8 cellular contexts compared by ENCODE assay signal in the genomic region with DNA sequence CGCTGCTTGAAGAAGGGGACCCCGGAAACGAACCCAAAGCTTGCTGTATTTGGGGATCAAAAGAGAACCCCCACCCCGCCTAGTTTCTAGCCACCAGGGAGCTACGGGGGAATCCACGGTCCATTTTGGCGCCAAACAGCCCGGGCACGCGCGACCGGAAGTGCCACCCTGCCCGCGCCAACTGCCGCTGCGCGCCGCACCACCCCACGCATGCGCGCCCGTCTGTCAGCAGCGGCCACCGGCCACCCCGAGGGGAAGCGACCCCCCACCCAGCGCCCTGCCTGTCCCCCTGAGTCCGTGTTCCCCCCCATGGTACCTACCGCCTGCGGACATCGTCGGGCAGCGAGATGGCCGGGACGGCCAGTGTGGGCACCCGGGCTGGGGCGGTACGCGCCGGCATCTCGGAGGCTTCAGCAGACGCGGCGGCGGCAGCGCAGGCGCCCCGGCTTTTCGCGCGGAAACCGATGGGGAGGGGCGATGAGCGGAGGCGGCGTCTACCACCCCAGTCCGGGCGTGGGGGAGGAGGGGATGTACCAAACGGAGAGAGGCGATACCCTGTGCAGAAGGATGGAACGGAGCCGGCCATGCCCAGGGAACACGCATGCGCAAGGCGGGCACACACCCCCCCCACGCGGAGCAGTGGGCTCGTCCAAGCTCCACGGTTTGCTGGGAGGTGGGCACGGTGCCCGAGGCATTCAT. TPM values are rescaled to one million over a fixed set of nuclear protein-coding genes. Genes with fewer than 3 reads are reported as not detected.
DNase-seq lines count a peak whose midpoint lies in the region; ATAC-seq, FAIRE-seq and TF ChIP-seq lines count a peak whose summit lies in the region.

TSS of gene DNMT1 (minus strand) at position 454 of the 699 bp plus-strand sequence. CDS start at position 400, 54 bp downstream.

- in situ Hi-C loops in ACHN (cut with HindIII; ENCODE audit: low pct_ligation_motif_present, low pct_unique_long_range_greater_than_20kb, low sequenced_read_pairs), result no loop called here

- DNase-seq in ACHN (peak; percentile 93), NCI-H226 (peak; percentile 92), WTC11 (ENCODE audit: low spot score) (peak; percentile 97), bronchial epithelial cell (ENCODE audit: low read depth) (peak; percentile 83), iPS-NIHi7 (ENCODE audit: extremely low spot score) (peak; percentile 100), smooth muscle cell (lab: John Stamatoyannopoulos, UW; ENCODE audit: unreplicated experiment) (peak; percentile 96)

- CTCF ChIA-PET in WTC11 (lab: Charles Lee), result interaction anchor here (1.0 to 3.2 kb wide), 5 partner anchors 34 to 222 kb away, joined by 3 to 25 read pairs (median 4); partner anchors contain the start of genes ICAM1 and ICAM5

- no peaks in the 10 kb centered on the region for H3K9me3 Mint-ChIP-seq in WTC11

- POLR2A ChIA-PET in WTC11 (lab: Charles Lee), result interaction anchor here (0.5 to 0.8 kb wide), 3 partner anchors 73 to 209 kb away, joined by 3 to 5 read pairs (median 4); partner anchors contain the start of gene CDC37

- under 1% methylated on average over 62 of the region's 71 CpGs for WGBS in smooth muscle cell (ENCODE audit: low lambda C conversion rate)

- H3K4me1 Mint-ChIP-seq in WTC11, result peaks cover 8% of the 10 kb centered on the region

- H3K27me3 ChIP-seq in bronchial epithelial cell (ENCODE audit: control insufficient read depth, insufficient read depth, low read length) (no peaks in the 10 kb centered on the region), smooth muscle cell (ENCODE audit: low read depth) (no peaks in the 10 kb centered on the region)

- H3K9ac ChIP-seq in smooth muscle cell (ENCODE audit: low read depth), result peak within 1 kb of the TSS; percentile 47

- TF ChIP-seq CTCF in WTC11 (IDR thresholded peaks at IDR 0.05) (no peak), bronchial epithelial cell (IDR thresholded peaks at IDR 0.05; ENCODE audit: insufficient read depth, low read length, severe bottlenecking) (no peak), smooth muscle cell (IDR thresholded peaks at IDR 0.05; ENCODE audit: borderline replicate concordance, insufficient read depth, poor library complexity, severe bottlenecking) (no peak)

- ATAC-seq in GM18870 (IDR thresholded peaks at IDR 0.05; ENCODE audit: unreplicated experiment) (peak; percentile 59), HG03139 (IDR thresholded peaks at IDR 0.05; ENCODE audit: unreplicated experiment) (peak; percentile 78), WTC11 (peak; percentile 98)

- H3K4me3 ChIP-seq in bronchial epithelial cell (ENCODE audit: low read depth, low read length) (peak within 1 kb of the TSS; percentile 82), smooth muscle cell (peak within 1 kb of the TSS; percentile 85)

- no peak for FAIRE-seq in bronchial epithelial cell (lab: Jason Lieb, UNC)

- no peaks in the 10 kb centered on the region for H3K9me3 ChIP-seq in smooth muscle cell (replicated peaks; ENCODE audit: low read depth)

- H3K27ac ChIP-seq in smooth muscle cell (ENCODE audit: low read depth), result peak within 1 kb of the TSS; percentile 39

- no peaks in the 10 kb centered on the region for H3K27me3 Mint-ChIP-seq in WTC11 (ENCODE audit: low read depth)

- peaks cover 47% of the 10 kb centered on the region for H3K79me2 ChIP-seq in smooth muscle cell (ENCODE audit: low read depth)

- H3K36me3 ChIP-seq in bronchial epithelial cell (ENCODE audit: control insufficient read depth, insufficient read depth, low read length) (no peaks in the 10 kb centered on the region), smooth muscle cell (ENCODE audit: low read depth) (no peaks in the 10 kb centered on the region)

- H3F3A ChIP-seq in smooth muscle cell (ENCODE audit: low read depth), result peaks cover 4% of the 10 kb centered on the region

- peaks cover 10% of the 10 kb centered on the region for H3K4me1 ChIP-seq in smooth muscle cell (ENCODE audit: low read depth)

- H4K20me1 ChIP-seq in smooth muscle cell (ENCODE audit: low read depth), result peaks cover 19% of the 10 kb centered on the region

- H3K4me3 Mint-ChIP-seq in WTC11, result peak within 1 kb of the TSS; percentile 94

- H3K27ac Mint-ChIP-seq in WTC11, result peak within 1 kb of the TSS; percentile 85

- H2AFZ ChIP-seq in smooth muscle cell (ENCODE audit: low read depth), result peak within 1 kb of the TSS; percentile 70

- no peaks in the 10 kb centered on the region; the same call in 1 of the 2 replicates for H3K36me3 Mint-ChIP-seq in WTC11

- peak within 1 kb of the TSS; percentile 91 for H3K4me2 ChIP-seq in smooth muscle cell

TF ChIP-seq in WTC11, 78 proteins besides CTCF, POLR2A, EP300 and RAD21 (continues in another document):
- peak; percentile 89 for TF ChIP-seq ZBTB21 (CRISPR knock-in tag; IDR thresholded peaks at IDR 0.05; ENCODE audit: borderline replicate concordance)
- TF ChIP-seq, protein P1, sequence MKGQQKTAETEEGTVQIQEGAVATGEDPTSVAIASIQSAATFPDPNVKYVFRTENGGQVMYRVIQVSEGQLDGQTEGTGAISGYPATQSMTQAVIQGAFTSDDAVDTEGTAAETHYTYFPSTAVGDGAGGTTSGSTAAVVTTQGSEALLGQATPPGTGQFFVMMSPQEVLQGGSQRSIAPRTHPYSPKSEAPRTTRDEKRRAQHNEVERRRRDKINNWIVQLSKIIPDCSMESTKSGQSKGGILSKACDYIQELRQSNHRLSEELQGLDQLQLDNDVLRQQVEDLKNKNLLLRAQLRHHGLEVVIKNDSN (CRISPR knock-in tag; IDR thresholded peaks at IDR 0.05), result no peak; the same call in 1 of the 2 replicates
- TF ChIP-seq RELA (CRISPR knock-in tag; IDR thresholded peaks at IDR 0.05; ENCODE audit: borderline replicate concordance), result peak; percentile 50; the same call in 1 of the 2 replicates
- TF ChIP-seq, protein P2, sequence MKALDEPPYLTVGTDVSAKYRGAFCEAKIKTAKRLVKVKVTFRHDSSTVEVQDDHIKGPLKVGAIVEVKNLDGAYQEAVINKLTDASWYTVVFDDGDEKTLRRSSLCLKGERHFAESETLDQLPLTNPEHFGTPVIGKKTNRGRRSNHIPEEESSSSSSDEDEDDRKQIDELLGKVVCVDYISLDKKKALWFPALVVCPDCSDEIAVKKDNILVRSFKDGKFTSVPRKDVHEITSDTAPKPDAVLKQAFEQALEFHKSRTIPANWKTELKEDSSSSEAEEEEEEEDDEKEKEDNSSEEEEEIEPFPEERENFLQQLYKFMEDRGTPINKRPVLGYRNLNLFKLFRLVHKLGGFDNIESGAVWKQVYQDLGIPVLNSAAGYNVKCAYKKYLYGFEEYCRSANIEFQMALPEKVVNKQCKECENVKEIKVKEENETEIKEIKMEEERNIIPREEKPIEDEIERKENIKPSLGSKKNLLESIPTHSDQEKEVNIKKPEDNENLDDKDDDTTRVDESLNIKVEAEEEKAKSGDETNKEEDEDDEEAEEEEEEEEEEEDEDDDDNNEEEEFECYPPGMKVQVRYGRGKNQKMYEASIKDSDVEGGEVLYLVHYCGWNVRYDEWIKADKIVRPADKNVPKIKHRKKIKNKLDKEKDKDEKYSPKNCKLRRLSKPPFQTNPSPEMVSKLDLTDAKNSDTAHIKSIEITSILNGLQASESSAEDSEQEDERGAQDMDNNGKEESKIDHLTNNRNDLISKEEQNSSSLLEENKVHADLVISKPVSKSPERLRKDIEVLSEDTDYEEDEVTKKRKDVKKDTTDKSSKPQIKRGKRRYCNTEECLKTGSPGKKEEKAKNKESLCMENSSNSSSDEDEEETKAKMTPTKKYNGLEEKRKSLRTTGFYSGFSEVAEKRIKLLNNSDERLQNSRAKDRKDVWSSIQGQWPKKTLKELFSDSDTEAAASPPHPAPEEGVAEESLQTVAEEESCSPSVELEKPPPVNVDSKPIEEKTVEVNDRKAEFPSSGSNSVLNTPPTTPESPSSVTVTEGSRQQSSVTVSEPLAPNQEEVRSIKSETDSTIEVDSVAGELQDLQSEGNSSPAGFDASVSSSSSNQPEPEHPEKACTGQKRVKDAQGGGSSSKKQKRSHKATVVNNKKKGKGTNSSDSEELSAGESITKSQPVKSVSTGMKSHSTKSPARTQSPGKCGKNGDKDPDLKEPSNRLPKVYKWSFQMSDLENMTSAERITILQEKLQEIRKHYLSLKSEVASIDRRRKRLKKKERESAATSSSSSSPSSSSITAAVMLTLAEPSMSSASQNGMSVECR (CRISPR knock-in tag; IDR thresholded peaks at IDR 0.05; ENCODE audit: borderline replicate concordance), result peak; percentile 95
- 0 out of 2 replicates have a peak, but pooled peaks have one; percentile 63 for TF ChIP-seq TEAD1 (CRISPR knock-in tag; IDR thresholded peaks at IDR 0.05)
- TF ChIP-seq PRDM15 (CRISPR knock-in tag; IDR thresholded peaks at IDR 0.05), result no peak; the same call in 1 of the 2 replicates
- TF ChIP-seq, protein P3, sequence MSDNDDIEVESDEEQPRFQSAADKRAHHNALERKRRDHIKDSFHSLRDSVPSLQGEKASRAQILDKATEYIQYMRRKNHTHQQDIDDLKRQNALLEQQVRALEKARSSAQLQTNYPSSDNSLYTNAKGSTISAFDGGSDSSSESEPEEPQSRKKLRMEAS (CRISPR knock-in tag; IDR thresholded peaks at IDR 0.05), result peak; percentile 87; the same call in 1 of the 2 replicates

RNA-seq across cellular contexts. Expression of gene DNMT1, which starts in this region (rescaled TPM):
- total RNA-seq in WTC11 (2021) (174 to 210 TPM (median 191 TPM) in 3 replicates), bronchial epithelial cell (11.1 and 12.4 TPM in 2 replicates), smooth muscle cell (37.6 and 39.5 TPM in 2 replicates)
- polyA plus RNA-seq in smooth muscle cell, result 56.7 and 78.4 TPM in 2 replicates

Comparison
In these comparisons a context has a peak if more than half of its experiments do, and no peak if none do; other contexts are left out.
1. Peak in every context shown above with its lines: DNase-seq, ATAC-seq, H3K4me3 ChIP-seq and H3K27ac ChIP-seq.